ENCODE assay signal across 9 cellular contexts in genomic region chr10:122143238-122143841, GRCh38.
A peak's percentile ranks its signal among the peaks of the same experiment; 100 is the strongest.
DNase-seq lines count a peak whose midpoint lies in the region; ATAC-seq and TF ChIP-seq lines count a peak whose summit lies in the region.
"Had no signal": no experiment of that assay in that cellular context is flagged by ENCODE, and none has a peak within 500 bp of the region (broad histone marks: within the 10 kb centered on the region; RNA-seq: fewer than 3 reads in every experiment).

No MANE protein-coding gene starts in this region.

- no peak for TF ChIP-seq POLR2A in gastrocnemius medialis (IDR thresholded peaks at IDR 0.05)

- POLR2A ChIA-PET in PC-3 (lab: Charles Lee; ENCODE audit: unreplicated experiment) = no interaction called here
- POLR2A ChIA-PET in naive thymus-derived CD4-positive, alpha-beta T cell (lab: Charles Lee) = no interaction called here

- H4K20me1 ChIP-seq in PC-3 (ENCODE audit: low read length) = no peaks in the 10 kb centered on the region

- H3K4me3 ChIP-seq in PC-3 (ENCODE audit: low read length) (peak overlapping the region; percentile 35; the same call in 1 of the 2 replicates), gastrocnemius medialis (no peak overlapping the region)
- no peak overlapping the region for H3K4me3 ChIP-seq in naive thymus-derived CD4-positive, alpha-beta T cell (ENCODE audit: low read length)

- intact Hi-C loops in PC-3 (cut with micrococcal nuclease) (loop anchor here (5.0 kb wide), 1 partner anchor 94 kb away; no protein-coding TSS in a partner anchor), gastrocnemius medialis (cut with DNase I; ENCODE audit: low total_unique reads) (loop anchor here (10.0 kb wide), 1 partner anchor 231 kb away; the partner anchor contains the start of gene PLEKHA1)
- intact Hi-C loops in activated naive CD4-positive, alpha-beta T cell treated with anti-CD3 and anti-CD28 coated beads for 36 hours (cut with micrococcal nuclease) = loop anchor here (10.0 kb wide), 1 partner anchor 291 kb away; no protein-coding TSS in a partner anchor
- intact Hi-C loops in naive thymus-derived CD4-positive, alpha-beta T cell (cut with micrococcal nuclease) = loop anchor here in 1 of 2 donors (5.0 kb wide), 1 partner anchor 559 kb away; no protein-coding TSS in a partner anchor

- H3K9me3 Mint-ChIP-seq in activated naive CD4-positive, alpha-beta T cell treated with anti-CD3 and anti-CD28 coated beads for 36 hours = peaks cover 10% of the 10 kb centered on the region
- H3K9me3 Mint-ChIP-seq in naive thymus-derived CD4-positive, alpha-beta T cell = peaks cover 0 to 16% (median 2%) of the 10 kb centered on the region in 11 donors

- ATAC-seq in PC-3 (no peak), gastrocnemius medialis (no peak)
- ATAC-seq in stimulated activated naive CD8-positive, alpha-beta T cell treated with anti-CD3 and anti-CD28 coated beads, Interleukin-15, Interleukin-2, amounts not matched to agents 100 U/mL and 50 U/mL, for 24 hours = no peak
- no peak for ATAC-seq in naive thymus-derived CD4-positive, alpha-beta T cell
- ATAC-seq: stimulated activated memory B cell treated with anti-CD40 and anti-IgM and Interleukin-4, amounts not matched to agents 10 μg/mL and 1 μg/mL and 100 μg/mL, for 72 hours had no signal

- peaks cover 48% of the 10 kb centered on the region for H3K79me2 ChIP-seq in PC-3 (ENCODE audit: low read length)

- H3K27ac ChIP-seq in PC-3 (ENCODE audit: low read length) (peak overlapping the region; percentile 99), gastrocnemius medialis (peak overlapping the region; percentile 85 to 98 (median 94))
- H3K27ac ChIP-seq in naive thymus-derived CD4-positive, alpha-beta T cell (ENCODE audit: low read depth, low read length) = no peak overlapping the region

- H3F3A ChIP-seq in PC-3 (ENCODE audit: low read length, unreplicated experiment) = peaks cover 4% of the 10 kb centered on the region

- peaks cover 53% of the 10 kb centered on the region for H3K4me1 ChIP-seq in PC-3 (ENCODE audit: insufficient read depth, low read length)
- H3K4me1 ChIP-seq in gastrocnemius medialis = peaks cover 63 to 74% of the 10 kb centered on the region in 2 donors
- no peaks in the 10 kb centered on the region for H3K4me1 ChIP-seq in naive thymus-derived CD4-positive, alpha-beta T cell (ENCODE audit: control insufficient read depth in 2 of 2, insufficient read depth in 2 of 2, low read length in 2 of 2)

- no peak overlapping the region for H3K4me3 Mint-ChIP-seq in activated naive CD4-positive, alpha-beta T cell treated with anti-CD3 and anti-CD28 coated beads for 36 hours
- H3K4me3 Mint-ChIP-seq in naive thymus-derived CD4-positive, alpha-beta T cell = no peak overlapping the region
- H3K4me3 Mint-ChIP-seq: stimulated activated memory B cell treated with anti-CD40 and anti-IgM and Interleukin-4, amounts not matched to agents 10 μg/mL and 1 μg/mL and 100 μg/mL, for 72 hours had no signal

- in situ Hi-C loops in gastrocnemius medialis (cut with MboI; ENCODE audit: low sequenced_read_pairs in 4 of 4) = no loop called here

- DNase-seq in NCI-H146 (lab: John Stamatoyannopoulos, UW) (peak; percentile 19), NCI-H146 treated with DMSO at 0.1 percent for 48 hours (lab: John Stamatoyannopoulos, UW; ENCODE audit: unreplicated experiment) (no peak), PC-3 (peak; percentile 65), hypothalamus (lab: John Stamatoyannopoulos, UW) (peak in 30 of 51 donors; percentile 8 to 78 (median 50)), gastrocnemius medialis (no peak)
- no peak for DNase-seq in activated naive CD4-positive, alpha-beta T cell treated with anti-CD3 and anti-CD28 coated beads for 36 hours
- no peak for DNase-seq in stimulated activated naive CD8-positive, alpha-beta T cell treated with anti-CD3 and anti-CD28 coated beads, Interleukin-15, Interleukin-2, amounts not matched to agents 100 U/mL and 50 U/mL, for 24 hours
- DNase-seq in naive thymus-derived CD4-positive, alpha-beta T cell = no peak

- H2AFZ ChIP-seq in PC-3 (ENCODE audit: low read length) = no peak overlapping the region

- CTCF ChIA-PET in PC-3 (lab: Charles Lee) = no interaction called here
- CTCF ChIA-PET in activated naive CD4-positive, alpha-beta T cell treated with anti-CD3 and anti-CD28 coated beads for 36 hours (lab: Charles Lee) = interaction anchor here (0.7 to 1.5 kb wide), 3 partner anchors 24 to 128 kb away, joined by 3 read pairs; partner anchors contain the start of gene BTBD16
- CTCF ChIA-PET in naive thymus-derived CD4-positive, alpha-beta T cell (lab: Charles Lee) = no interaction called here

- no peaks in the 10 kb centered on the region for H3K36me3 Mint-ChIP-seq in activated naive CD4-positive, alpha-beta T cell treated with anti-CD3 and anti-CD28 coated beads for 36 hours (ENCODE audit: low read depth)
- peaks cover 0 to 4% (median 0%) of the 10 kb centered on the region in 5 donors for H3K36me3 Mint-ChIP-seq in naive thymus-derived CD4-positive, alpha-beta T cell
- H3K36me3 Mint-ChIP-seq: stimulated activated memory B cell treated with anti-CD40 and anti-IgM and Interleukin-4, amounts not matched to agents 10 μg/mL and 1 μg/mL and 100 μg/mL, for 72 hours had no signal

- no peaks in the 10 kb centered on the region for H3K9me2 ChIP-seq in PC-3 (replicated peaks; ENCODE audit: low read length)

- no peaks in the 10 kb centered on the region for H3K9me3 ChIP-seq in PC-3 (ENCODE audit: low read length)
- no peaks in the 10 kb centered on the region for H3K9me3 ChIP-seq in gastrocnemius medialis
- H3K9me3 ChIP-seq in naive thymus-derived CD4-positive, alpha-beta T cell (ENCODE audit: control insufficient read depth in 2 of 3, low read length in 3 of 3) = no peaks in the 10 kb centered on the region

- H3K4me1 Mint-ChIP-seq in activated naive CD4-positive, alpha-beta T cell treated with anti-CD3 and anti-CD28 coated beads for 36 hours (ENCODE audit: low read depth) = no peaks in the 10 kb centered on the region
- peaks cover 0 to 8% (median 0%) of the 10 kb centered on the region in 7 donors for H3K4me1 Mint-ChIP-seq in naive thymus-derived CD4-positive, alpha-beta T cell
- H3K4me1 Mint-ChIP-seq: stimulated activated memory B cell treated with anti-CD40 and anti-IgM and Interleukin-4, amounts not matched to agents 10 μg/mL and 1 μg/mL and 100 μg/mL, for 72 hours had no signal

- H3K36me3 ChIP-seq in PC-3 (ENCODE audit: low read depth, low read length) (peaks cover 15% of the 10 kb centered on the region), gastrocnemius medialis (no peaks in the 10 kb centered on the region)
- no peaks in the 10 kb centered on the region for H3K36me3 ChIP-seq in naive thymus-derived CD4-positive, alpha-beta T cell (ENCODE audit: control insufficient read depth in 2 of 3, insufficient read depth in 3 of 3, low read length in 3 of 3)

- H3K27ac Mint-ChIP-seq in activated naive CD4-positive, alpha-beta T cell treated with anti-CD3 and anti-CD28 coated beads for 36 hours = no peak overlapping the region
- H3K27ac Mint-ChIP-seq in naive thymus-derived CD4-positive, alpha-beta T cell = no peak overlapping the region
- H3K27ac Mint-ChIP-seq: stimulated activated memory B cell treated with anti-CD40 and anti-IgM and Interleukin-4, amounts not matched to agents 10 μg/mL and 1 μg/mL and 100 μg/mL, for 72 hours had no signal

- H3K27me3 ChIP-seq in PC-3 (ENCODE audit: low read length) (no peaks in the 10 kb centered on the region), gastrocnemius medialis (no peaks in the 10 kb centered on the region)
- H3K27me3 ChIP-seq in naive thymus-derived CD4-positive, alpha-beta T cell (ENCODE audit: control insufficient read depth in 2 of 2, insufficient read depth in 2 of 2, low read length in 2 of 2) = no peaks in the 10 kb centered on the region

- H3K9ac ChIP-seq in PC-3 (ENCODE audit: low read length) = peak overlapping the region; percentile 96

- H3K4me2 ChIP-seq in PC-3 (ENCODE audit: low read length) = peak overlapping the region; percentile 75

- no TSS peak for BruUV-seq in PC-3 (replicated peaks; lab: Mats Ljungman, UMichigan)

- TF ChIP-seq CTCF in PC-3 (conservative IDR thresholded peaks at IDR 0.05; ENCODE audit: low read depth, low read length) = no peak
- no peak for TF ChIP-seq CTCF in gastrocnemius medialis (IDR thresholded peaks at IDR 0.05 in 4 of 5, conservative IDR thresholded peaks at IDR 0.05 in 1 of 5)

- peaks cover 4% of the 10 kb centered on the region for H3K27me3 Mint-ChIP-seq in activated naive CD4-positive, alpha-beta T cell treated with anti-CD3 and anti-CD28 coated beads for 36 hours (ENCODE audit: low read depth)
- peaks cover 0 to 24% (median 0%) of the 10 kb centered on the region in 5 donors for H3K27me3 Mint-ChIP-seq in naive thymus-derived CD4-positive, alpha-beta T cell
- H3K27me3 Mint-ChIP-seq: stimulated activated memory B cell treated with anti-CD40 and anti-IgM and Interleukin-4, amounts not matched to agents 10 μg/mL and 1 μg/mL and 100 μg/mL, for 72 hours had no signal

Comparison
In these comparisons a context has a peak if more than half of its experiments do, and no peak if none do; other contexts are left out.
1. DNase-seq: peak in NCI-H146 (single experiment), PC-3 (single experiment) and hypothalamus (30 of 51); none in NCI-H146 treated with DMSO at 0.1 percent for 48 hours (single experiment), gastrocnemius medialis (0 of 2), activated naive CD4-positive, alpha-beta T cell treated with anti-CD3 and anti-CD28 coated beads for 36 hours (single experiment), stimulated activated naive CD8-positive, alpha-beta T cell treated with anti-CD3 and anti-CD28 coated beads, Interleukin-15, Interleukin-2, amounts not matched to agents 100 U/mL and 50 U/mL, for 24 hours (single experiment) and naive thymus-derived CD4-positive, alpha-beta T cell (0 of 9).